In the genomic region with DNA sequence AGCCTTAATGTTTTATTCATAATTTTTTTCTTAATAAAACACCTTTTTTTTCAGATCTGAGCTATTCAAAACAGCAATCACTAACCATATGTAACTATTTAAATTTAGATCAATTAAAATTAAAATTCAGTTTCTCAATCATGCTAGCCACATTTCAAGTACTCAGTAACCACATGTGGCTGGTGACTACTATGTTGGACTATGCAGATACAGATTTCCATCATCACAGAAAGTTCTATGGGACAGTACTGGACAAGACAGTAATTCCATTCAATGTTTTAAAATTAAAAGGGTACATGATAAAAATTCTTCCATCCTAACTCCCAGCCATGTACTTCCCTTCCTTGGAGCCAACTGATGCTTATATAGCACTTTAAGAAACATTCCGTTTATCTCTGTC, we compare ENCODE assay signal across 15 cellular contexts.
DNase-seq lines count a peak whose midpoint lies in the region; FAIRE-seq lines count a peak whose summit lies in the region.
"Had no signal": no experiment of that assay in that cellular context is flagged by ENCODE, and none has a peak within 500 bp of the region (broad histone marks: within the 10 kb centered on the region; RNA-seq: fewer than 3 reads in every experiment).

No MANE protein-coding gene starts in this region.

- H3K9me3 Mint-ChIP-seq in activated naive CD4-positive, alpha-beta T cell treated with anti-CD3 and anti-CD28 coated beads for 36 hours: no peaks in the 10 kb centered on the region
- H3K9me3 Mint-ChIP-seq: CD8-positive, alpha-beta memory T cell had no signal

- H3K4me3 Mint-ChIP-seq in activated naive CD4-positive, alpha-beta T cell treated with anti-CD3 and anti-CD28 coated beads for 36 hours: no peak overlapping the region
- H3K4me3 Mint-ChIP-seq: CD8-positive, alpha-beta memory T cell had no signal

- intact Hi-C loops in activated naive CD4-positive, alpha-beta T cell treated with anti-CD3 and anti-CD28 coated beads for 36 hours (cut with micrococcal nuclease): no loop called here

- H3K27ac ChIP-seq in small intestine (ENCODE audit: low read depth in 1 of 2, low read length in 1 of 2): no peak overlapping the region
- no peak overlapping the region for H3K27ac ChIP-seq in SJCRH30
- H3K27ac ChIP-seq: BLaER1 had no signal

- H3K36me3 Mint-ChIP-seq in activated naive CD4-positive, alpha-beta T cell treated with anti-CD3 and anti-CD28 coated beads for 36 hours (ENCODE audit: low read depth): peaks cover 8% of the 10 kb centered on the region

- CTCF ChIA-PET in activated naive CD4-positive, alpha-beta T cell treated with anti-CD3 and anti-CD28 coated beads for 36 hours (lab: Charles Lee): no interaction called here

- H3K36me3 ChIP-seq in small intestine (ENCODE audit: control insufficient read depth in 2 of 2, insufficient read depth in 2 of 2, low read length in 2 of 2): peaks cover 2 to 7% of the 10 kb centered on the region in 2 donors
- 0 out of 2 replicates have a peak, but pooled peaks cover 2% of the 10 kb centered on the region for H3K36me3 ChIP-seq in SJCRH30

- H3K27me3 ChIP-seq in small intestine (ENCODE audit: control insufficient read depth in 2 of 2, insufficient read depth in 2 of 2, low read length in 2 of 2) (no peaks in the 10 kb centered on the region), SJCRH30 (no peaks in the 10 kb centered on the region)
- H3K27me3 ChIP-seq: BLaER1 had no signal

- no peak overlapping the region for H3K27ac Mint-ChIP-seq in activated naive CD4-positive, alpha-beta T cell treated with anti-CD3 and anti-CD28 coated beads for 36 hours
- H3K27ac Mint-ChIP-seq: CD8-positive, alpha-beta memory T cell had no signal

- H3K4me1 Mint-ChIP-seq in activated naive CD4-positive, alpha-beta T cell treated with anti-CD3 and anti-CD28 coated beads for 36 hours (ENCODE audit: low read depth): no peaks in the 10 kb centered on the region
- H3K4me1 Mint-ChIP-seq: CD8-positive, alpha-beta memory T cell had no signal

- no peak for FAIRE-seq in small intestine (lab: Jason Lieb, UNC)
- FAIRE-seq: A204.1, GM18507, H54 had no signal

- H3K4me3 ChIP-seq in small intestine (ENCODE audit: low read depth in 1 of 2, low read length in 2 of 2) (no peak overlapping the region), SJCRH30 (no peak overlapping the region)
- H3K4me3 ChIP-seq: BLaER1, K562 had no signal

- DNase-seq in GM03348 (ENCODE audit: low spot score) (peak; percentile 10), amniotic epithelial cell (ENCODE audit: low read depth) (peak; percentile 36), iris pigment epithelial cell (ENCODE audit: low read depth) (peak; percentile 8), NCI-H2029 (lab: John Stamatoyannopoulos, UW) (no peak), small intestine (no peak), SJCRH30 (no peak)
- DNase-seq in activated naive CD4-positive, alpha-beta T cell treated with anti-CD3 and anti-CD28 coated beads for 36 hours: no peak
- DNase-seq: AML-193; Caco-2; CD8-positive, alpha-beta memory T cell had no signal

- 89 to 91% (median 90%) methylated on average over 1 of the region's 1 CpG for WGBS in small intestine, 3 donors

- H3K27me3 Mint-ChIP-seq in activated naive CD4-positive, alpha-beta T cell treated with anti-CD3 and anti-CD28 coated beads for 36 hours (ENCODE audit: low read depth): no peaks in the 10 kb centered on the region

- H3K9me3 ChIP-seq in small intestine (ENCODE audit: control insufficient read depth, low read depth): no peaks in the 10 kb centered on the region
- H3K9me3 ChIP-seq in SJCRH30 (replicated peaks): no peaks in the 10 kb centered on the region
- H3K9me3 ChIP-seq: BLaER1, Caco-2 had no signal

- H3K4me1 ChIP-seq in small intestine (ENCODE audit: control insufficient read depth in 2 of 2, insufficient read depth in 1 of 2, low read depth in 1 of 2, low read length in 1 of 2) (no peaks in the 10 kb centered on the region), SJCRH30 (no peaks in the 10 kb centered on the region)
- H3K4me1 ChIP-seq: BLaER1, Caco-2 had no signal

Comparison
In these comparisons a context has a peak if more than half of its experiments do, and no peak if none do; other contexts are left out.
1. DNase-seq: peak in GM03348 (single experiment), amniotic epithelial cell (single experiment) and iris pigment epithelial cell (single experiment); none in activated naive CD4-positive, alpha-beta T cell treated with anti-CD3 and anti-CD28 coated beads for 36 hours (single experiment), NCI-H2029 (single experiment), small intestine (single experiment) and SJCRH30 (0 of 2).